ENCODE assay signal across 8 cellular contexts in the genomic region with DNA sequence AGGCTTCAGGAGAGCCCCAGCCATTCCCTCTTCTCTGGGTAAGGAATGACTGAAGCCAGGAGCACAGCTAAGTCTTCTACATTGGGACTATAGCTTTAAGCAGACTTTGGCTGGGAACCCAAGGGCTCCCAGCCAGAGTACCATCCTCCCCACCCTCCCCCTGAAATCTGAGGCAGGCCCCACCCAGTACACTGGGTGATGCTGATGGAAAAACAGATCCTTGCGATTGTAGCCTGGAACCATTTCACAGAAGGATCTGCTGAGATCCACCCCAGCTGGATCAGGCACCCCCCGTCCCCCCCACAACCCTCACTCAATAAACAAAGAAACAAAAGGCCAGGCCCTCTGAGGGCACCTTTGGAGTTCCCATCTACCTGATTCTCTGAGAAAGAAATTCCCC. TPM values are rescaled to one million over a fixed set of nuclear protein-coding genes. Genes with fewer than 3 reads are reported as not detected.
DNase-seq lines count a peak whose midpoint lies in the region; ATAC-seq and TF ChIP-seq lines count a peak whose summit lies in the region.

No MANE protein-coding gene starts in this region.

- DNase-seq in activated CD8-positive, alpha-beta memory T cell treated with anti-CD3 and anti-CD28 coated beads, Interleukin-2, amount 50 U/mL, for 48 hours, result peak; percentile 46
- no peak for DNase-seq in activated CD8-positive, alpha-beta memory T cell treated with anti-CD3 and anti-CD28 coated beads, Interleukin-2, amount 50 U/mL, for 4 hours
- peak; percentile 86 for DNase-seq in coronary artery (ENCODE audit: low spot score)
- no peak for DNase-seq in NCI-H187 (lab: John Stamatoyannopoulos, UW)
- DNase-seq in UCSD-AML1 (lab: John Stamatoyannopoulos, UW; ENCODE audit: unreplicated experiment), result no peak
- no peak for DNase-seq in activated CD4-positive, alpha-beta T cell treated with anti-CD3 and anti-CD28 coated beads for 4 hours

- peak overlapping the region; percentile 73 for H3K4me3 ChIP-seq in coronary artery
- no peak overlapping the region for H3K4me3 ChIP-seq in mesodermal cell (ENCODE audit: extremely low read depth, insufficient read depth, low read length, poor library complexity, severe bottlenecking)

- ATAC-seq in HG02938 (IDR thresholded peaks at IDR 0.05; ENCODE audit: unreplicated experiment), result no peak

- H3K9me3 ChIP-seq in mesodermal cell (ENCODE audit: control insufficient read depth, low read length), result no peaks in the 10 kb centered on the region

- TF ChIP-seq CTCF in coronary artery (IDR thresholded peaks at IDR 0.05), result no peak

- WGBS in mesodermal cell (ENCODE audit: insufficient coverage in 2 of 2), 2 experiments, result 76 to 100% methylated on average over 1 to 2 of the region's 2 CpGs

- peaks cover 26% of the 10 kb centered on the region for H3K4me1 ChIP-seq in mesodermal cell (ENCODE audit: control insufficient read depth, insufficient read depth, low read length, poor library complexity, severe bottlenecking)

- H3K36me3 ChIP-seq in mesodermal cell (ENCODE audit: control insufficient read depth, insufficient read depth, low read length), result peaks cover 57% of the 10 kb centered on the region

- peak overlapping the region; percentile 95 for H3K27ac ChIP-seq in coronary artery
- peak overlapping the region; percentile 11 for H3K27ac ChIP-seq in mesodermal cell (ENCODE audit: low read depth, low read length, severe bottlenecking)

RNA-seq across cellular contexts. Expression of a gene that starts 39.8 kb away (rescaled TPM):
- polyA plus RNA-seq in mesodermal cell (2013, experiment 1 of 2), result 7.6 TPM
- 6.1 TPM for polyA plus RNA-seq in mesodermal cell (2013, experiment 2 of 2)

RNA-seq across cellular contexts. Expression of a gene that starts 41.9 kb away (rescaled TPM):
- 146 TPM for polyA plus RNA-seq in mesodermal cell (2013, experiment 1 of 2)
- polyA plus RNA-seq in mesodermal cell (2013, experiment 2 of 2), result 135 TPM

RNA-seq across cellular contexts. Expression of a gene that starts 42.2 kb away (rescaled TPM):
- polyA plus RNA-seq in mesodermal cell (2013, experiment 1 of 2), result 5.4 TPM
- polyA plus RNA-seq in mesodermal cell (2013, experiment 2 of 2), result 4.9 TPM

Comparison
In these comparisons a context has a peak if more than half of its experiments do, and no peak if none do; other contexts are left out.
1. DNase-seq: peak in activated CD8-positive, alpha-beta memory T cell treated with anti-CD3 and anti-CD28 coated beads, Interleukin-2, amount 50 U/mL, for 48 hours (single experiment) and coronary artery (single experiment); none in activated CD8-positive, alpha-beta memory T cell treated with anti-CD3 and anti-CD28 coated beads, Interleukin-2, amount 50 U/mL, for 4 hours (single experiment), NCI-H187 (0 of 2), UCSD-AML1 (single experiment) and activated CD4-positive, alpha-beta T cell treated with anti-CD3 and anti-CD28 coated beads for 4 hours (0 of 2).